In genomic region chr9:17905356-17906203, GRCh38 we compare ENCODE assay signal across 14 cellular contexts.
DNase-seq lines count a peak whose midpoint lies in the region; ATAC-seq, FAIRE-seq and TF ChIP-seq lines count a peak whose summit lies in the region.
"Had no signal": no experiment of that assay in that cellular context is flagged by ENCODE, and none has a peak within 500 bp of the region (broad histone marks: within the 10 kb centered on the region; RNA-seq: fewer than 3 reads in every experiment).

No MANE protein-coding gene starts in this region.

- TF ChIP-seq RAD21 in H1 (IDR thresholded peaks at IDR 0.05 in 1 of 2, conservative IDR thresholded peaks at IDR 0.05 in 1 of 2; ENCODE audit: low read depth in 2 of 2, low read length in 2 of 2) = no peak

- H3K79me2 ChIP-seq in H1 (ENCODE audit: control insufficient read depth in 1 of 2, insufficient read depth in 2 of 2, low read length in 2 of 2) = no peaks in the 10 kb centered on the region

- no peak overlapping the region for H3K23ac ChIP-seq in H1 (ENCODE audit: insufficient read length)

- H4K91ac ChIP-seq in H1 (replicated peaks; ENCODE audit: insufficient read length, low read length) = no peak overlapping the region

- POLR2A ChIA-PET in H1 (lab: Charles Lee; ENCODE audit: partially characterized antibody) = interaction anchor here (0.5 to 1.2 kb wide), 2 partner anchors 86 to 295 kb away, joined by 3 read pairs; no protein-coding TSS in a partner anchor

- H3K4me1 ChIP-seq in H1 (replicated peaks in 1 of 4; ENCODE audit: control insufficient read depth in 3 of 4, insufficient read depth in 4 of 4, low read length in 3 of 4) = peaks cover 0 to 4% (median 2%) of the 10 kb centered on the region in 4 experiments; a peak in 3 of 7 replicates
- H3K4me1 ChIP-seq in mucosa of rectum (ENCODE audit: control insufficient read depth in 2 of 2, insufficient read depth in 2 of 2, low read length in 2 of 2) = peaks cover 4% of the 10 kb centered on the region in 2 donors
- peaks cover 0 to 17% (median 7%) of the 10 kb centered on the region in 4 donors for H3K4me1 ChIP-seq in transverse colon
- H3K4me1 ChIP-seq: SJSA1 had no signal

- H3K27me3 ChIP-seq in H1 (replicated peaks in 1 of 4; ENCODE audit: control insufficient read depth in 3 of 4, extremely low read depth in 1 of 4, insufficient read depth in 3 of 4, low read length in 3 of 4) (peaks cover 12 to 48% (median 42%) of the 10 kb centered on the region in 4 experiments), mucosa of rectum (ENCODE audit: control insufficient read depth in 2 of 2, insufficient read depth in 2 of 2, low read length in 2 of 2) (peaks cover 0 to 4% of the 10 kb centered on the region in 2 donors), transverse colon (peaks cover 20% of the 10 kb centered on the region)

- 23% methylated on average over 26 of the region's 26 CpGs; no CpG with 5 or more reads in 1 of the 2 experiments for WGBS in H1 (ENCODE audit: extremely low coverage in 1 of 2, insufficient coverage in 1 of 2, insufficient read length in 1 of 2, insufficient replicate concordance in 2 of 2, low coverage in 1 of 2, low lambda C conversion rate in 2 of 2, missing lambda C conversion rate in 1 of 2), 2 experiments
- 11% methylated on average over 26 of the region's 26 CpGs; no CpG with 5 or more reads in 1 of the 2 donors for WGBS in transverse colon (ENCODE audit: low coverage in 1 of 2), 2 donors

- no peak overlapping the region for H2AK5ac ChIP-seq in H1 (ENCODE audit: low read depth, low read length)

- no peaks in the 10 kb centered on the region for H3K79me1 ChIP-seq in H1 (ENCODE audit: low read depth, low read length)

- no peak overlapping the region for H3K14ac ChIP-seq in H1 (ENCODE audit: insufficient read length)

- DNase-seq in NCI-H748 (lab: John Stamatoyannopoulos, UW; ENCODE audit: unreplicated experiment) (peak; percentile 60), NCI-H748 treated with DMSO at 0.1 percent for 48 hours (lab: John Stamatoyannopoulos, UW) (no peak), H1 (ENCODE audit: low read depth in 1 of 2, low spot score in 2 of 2) (no peak), transverse colon (no peak), NOMO-1 treated with DMSO at 0.1 percent for 48 hours (lab: John Stamatoyannopoulos, UW; ENCODE audit: unreplicated experiment) (no peak)
- DNase-seq: activated T-cell treated with anti-CD3 and anti-CD28 coated beads, Interleukin-2, amount 50 U/mL, for 72 hours; brain microvascular endothelial cell; NCI-H226; spleen had no signal

- no peak for TF ChIP-seq EP300 in H1 (IDR thresholded peaks at IDR 0.05; ENCODE audit: borderline replicate concordance in 1 of 2, low read depth in 2 of 2, low read length in 2 of 2)
- TF ChIP-seq EP300 in transverse colon (IDR thresholded peaks at IDR 0.05; ENCODE audit: low read depth) = no peak

- H4K20me1 ChIP-seq in H1 (replicated peaks in 1 of 2; ENCODE audit: control insufficient read depth in 1 of 2, insufficient read depth in 2 of 2, low read length in 2 of 2) = no peaks in the 10 kb centered on the region

- peaks cover 8% of the 10 kb centered on the region for H3K23me2 ChIP-seq in H1 (ENCODE audit: low read depth, low read length)

- no peak overlapping the region for H2BK20ac ChIP-seq in H1 (ENCODE audit: low read length)

- H2BK120ac ChIP-seq in H1 (replicated peaks; ENCODE audit: low read depth, low read length) = no peak overlapping the region

- no peak overlapping the region for H3K4ac ChIP-seq in H1 (replicated peaks; ENCODE audit: insufficient read length, low read depth, low read length)

- H3K36me3 ChIP-seq in H1 (ENCODE audit: control insufficient read depth in 2 of 4, insufficient read depth in 4 of 4, low read length in 3 of 4) (no peaks in the 10 kb centered on the region), mucosa of rectum (ENCODE audit: control insufficient read depth in 2 of 2, insufficient read depth in 2 of 2, low read length in 2 of 2) (no peaks in the 10 kb centered on the region), transverse colon (no peaks in the 10 kb centered on the region)
- H3K36me3 ChIP-seq: brain microvascular endothelial cell, SJSA1, spleen had no signal

- no peak for FAIRE-seq in H1 (lab: Jason Lieb, UNC)
- FAIRE-seq: H54 had no signal

- H2BK15ac ChIP-seq in H1 (ENCODE audit: low read length) = no peak overlapping the region

- no peak overlapping the region for H3K27ac ChIP-seq in H1 (ENCODE audit: low read depth, low read length)
- peak overlapping the region; percentile 77 to 87 for H3K27ac ChIP-seq in mucosa of rectum (ENCODE audit: low read depth in 2 of 2, low read length in 2 of 2)
- H3K27ac ChIP-seq in transverse colon = peak overlapping the region; percentile 73 to 89 (median 81)
- H3K27ac ChIP-seq: brain microvascular endothelial cell, SJSA1, spleen had no signal

- no peak overlapping the region for H3K18ac ChIP-seq in H1 (ENCODE audit: extremely low read depth, low read length)

- TF ChIP-seq CTCF in H1 (IDR thresholded peaks at IDR 0.05; ENCODE audit: control extremely low read depth in 1 of 3, insufficient read depth in 1 of 3, low read depth in 1 of 3, low read length in 3 of 3) (no peak), transverse colon (IDR thresholded peaks at IDR 0.05) (no peak)

- ATAC-seq in GM21360 (IDR thresholded peaks at IDR 0.05; ENCODE audit: unreplicated experiment) = no peak
- ATAC-seq in GM21423 (IDR thresholded peaks at IDR 0.05; ENCODE audit: unreplicated experiment) = no peak
- ATAC-seq: activated T-cell treated with anti-CD3 and anti-CD28 coated beads, Interleukin-2, amount 50 U/mL, for 72 hours had no signal

- H4K8ac ChIP-seq in H1 (ENCODE audit: extremely low read depth, insufficient read depth, low read length) = no peak overlapping the region

- H3K4me3 ChIP-seq in H1 (ENCODE audit: extremely low read depth in 1 of 4, insufficient read depth in 2 of 4, low read depth in 3 of 4, low read length in 4 of 4) (peak overlapping the region; percentile 39 to 65 (median 62); a peak in 7 of 8 replicates), mucosa of rectum (ENCODE audit: low read length in 2 of 2) (peak overlapping the region; percentile 82 to 83), transverse colon (peak overlapping the region; percentile 45 to 72 (median 54))
- H3K4me3 ChIP-seq: SJSA1 had no signal

- H2BK5ac ChIP-seq in H1 (ENCODE audit: low read depth, low read length) = no peak overlapping the region

- H3K4me2 ChIP-seq in H1 (ENCODE audit: insufficient read depth in 1 of 2, low read depth in 2 of 2, low read length in 2 of 2) = peak overlapping the region; percentile 87 to 97

- no peak overlapping the region for H3K56ac ChIP-seq in H1 (replicated peaks; ENCODE audit: insufficient read length, low read depth, low read length)

- intact Hi-C loops in transverse colon (cut with DNase I; ENCODE audit: low total_unique reads) = no loop called here

- no peak overlapping the region for H2BK12ac ChIP-seq in H1 (ENCODE audit: low read depth, low read length)

- H3K9ac ChIP-seq in H1 (replicated peaks in 1 of 4; ENCODE audit: extremely low read depth in 1 of 4, low read depth in 3 of 4, low read length in 3 of 4) = no peak overlapping the region
- H3K9ac ChIP-seq in mucosa of rectum (ENCODE audit: low read depth in 1 of 2, low read length in 2 of 2) = peak overlapping the region; percentile 56 to 89

- peak overlapping the region; percentile 70; the same call in 1 of the 2 replicates for H2AFZ ChIP-seq in H1 (ENCODE audit: low read length)

- H4K5ac ChIP-seq in H1 (ENCODE audit: insufficient read length, low read depth, low read length) = no peak overlapping the region

- in situ Hi-C loops in transverse colon (cut with MboI; ENCODE audit: low pct_ligation_motif_present in 1 of 4, low pct_unique_long_range_greater_than_20kb in 1 of 4, low sequenced_read_pairs in 3 of 4) = no loop called here

- CTCF ChIA-PET in H1 (lab: Charles Lee; ENCODE audit: partially characterized antibody) = interaction anchor here (0.7 kb wide), 1 partner anchor 22 kb away, joined by 3 read pairs; no protein-coding TSS in a partner anchor

- TF ChIP-seq POLR2A in H1 (IDR thresholded peaks at IDR 0.05; ENCODE audit: control extremely low read depth in 1 of 2, low read depth in 2 of 2, low read length in 2 of 2) (no peak), transverse colon (IDR thresholded peaks at IDR 0.05) (no peak)

- no peaks in the 10 kb centered on the region for H3K9me3 ChIP-seq in H1 (ENCODE audit: insufficient read depth in 2 of 2, low read depth in 1 of 2, low read length in 1 of 2)
- H3K9me3 ChIP-seq in mucosa of rectum (ENCODE audit: control insufficient read depth in 2 of 2, low read length in 2 of 2) = no peaks in the 10 kb centered on the region
- no peaks in the 10 kb centered on the region for H3K9me3 ChIP-seq in transverse colon
- H3K9me3 ChIP-seq: SJSA1 had no signal

TF ChIP-seq in H1, 55 proteins besides CTCF, POLR2A, EP300 and RAD21:
- TF ChIP-seq USF2 (IDR thresholded peaks at IDR 0.05; ENCODE audit: low read length) = no peak
- no peak for TF ChIP-seq MAX (IDR thresholded peaks at IDR 0.05)
- peak; percentile 77 for TF ChIP-seq EZH2 (IDR thresholded peaks at IDR 0.05; ENCODE audit: low read depth, low read length, severe bottlenecking)
- TF ChIP-seq SP4 (IDR thresholded peaks at IDR 0.05; ENCODE audit: low read length) = no peak
- no peak for TF ChIP-seq JUN (IDR thresholded peaks at IDR 0.05; ENCODE audit: low read depth, low read length)
- TF ChIP-seq GABPA (IDR thresholded peaks at IDR 0.05; ENCODE audit: borderline replicate concordance, insufficient read depth, low read length) = no peak
- no peak for TF ChIP-seq CREB1 (IDR thresholded peaks at IDR 0.05)
- no peak for TF ChIP-seq CTBP2 (IDR thresholded peaks at IDR 0.05; ENCODE audit: borderline replicate concordance, insufficient read depth, insufficient read length, low read length)
- TF ChIP-seq SUZ12 (IDR thresholded peaks at IDR 0.05; ENCODE audit: low read length) = peak; percentile 72
- no peak for TF ChIP-seq TCF12 (IDR thresholded peaks at IDR 0.05; ENCODE audit: low read depth, low read length)

Comparison
In these comparisons a context has a peak if more than half of its experiments do, and no peak if none do; other contexts are left out.
1. H3K9ac ChIP-seq: peak in mucosa of rectum (2 of 2); none in H1 (0 of 4).
2. Peak in every context shown above with its lines, with median percentiles within 50 percentile points of each other: H3K4me3 ChIP-seq.